ENCODE assay signal across 15 cellular contexts in genomic region chr21:38790038-38790437, GRCh38.
"Had no signal": no experiment of that assay in that cellular context is flagged by ENCODE, and none has a peak within 500 bp of the region (broad histone marks: within the 10 kb centered on the region; RNA-seq: fewer than 3 reads in every experiment).

No MANE protein-coding gene starts in this region.

- ATAC-seq: esophagus mucosa; left cardiac atrium; naive thymus-derived CD4-positive, alpha-beta T cell; sciatic nerve had no signal

- H3K9me3 ChIP-seq: stomach, thoracic aorta had no signal

- DNase-seq: effector memory CD4-positive, alpha-beta T cell; kidney; left cardiac atrium; naive thymus-derived CD4-positive, alpha-beta T cell; nephron progenitor cell; stimulated activated CD4-positive, alpha-beta T cell treated with anti-CD3 and anti-CD28 coated beads, Interleukin-2, amount 100 ng/mL, for 24 hours; stimulated activated CD4-positive, alpha-beta T cell treated with anti-CD3 and anti-CD28 coated beads, Interleukin-4, amount 100 ng/mL, for 4 hours; stimulated activated naive CD4-positive, alpha-beta T cell; stomach; substantia nigra; trophoblast cell had no signal

- H3K4me3 ChIP-seq: coronary artery, stomach, thoracic aorta had no signal

- H3K27ac ChIP-seq: coronary artery, stomach, thoracic aorta had no signal

- H3K27me3 ChIP-seq: stomach had no signal

- H3K36me3 ChIP-seq: stomach, thoracic aorta had no signal
